Comparison of ENCODE assay signal across 8 cellular contexts in the genomic region with DNA sequence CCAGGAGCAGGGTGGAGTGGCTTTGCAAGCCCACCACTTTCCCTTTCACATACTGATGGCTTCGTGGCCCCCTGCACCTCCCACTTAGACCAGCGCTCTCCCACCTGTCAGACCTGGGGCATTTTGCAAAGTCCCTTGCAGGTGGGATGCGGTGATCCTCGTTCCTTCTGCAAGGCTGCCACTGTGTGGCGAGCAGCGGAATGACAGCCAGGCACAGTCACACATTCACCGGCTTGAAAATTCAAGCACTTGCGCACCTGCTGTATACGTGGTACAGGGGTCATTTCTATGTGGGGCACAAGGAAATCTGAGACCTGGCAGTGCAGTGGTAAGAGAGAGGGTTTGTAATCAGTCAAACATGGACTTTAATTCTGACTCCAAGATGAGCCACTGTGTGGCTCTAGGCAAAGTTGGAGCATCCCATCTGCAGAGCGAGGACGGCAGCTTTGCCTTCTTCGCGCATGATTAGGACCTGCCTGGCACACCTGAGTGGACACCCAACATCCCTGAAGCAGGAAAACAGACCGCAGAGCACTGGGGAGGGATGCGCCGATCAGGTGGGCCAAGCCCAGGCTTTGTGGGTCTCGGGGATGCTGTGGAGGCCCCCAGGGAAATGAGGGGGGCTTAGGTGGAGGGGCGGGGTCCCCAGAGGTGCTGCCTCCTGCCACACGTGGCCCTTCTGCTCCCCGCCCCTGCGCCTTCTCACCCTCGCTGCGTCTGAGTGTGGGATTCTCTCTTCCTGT. TPM values are rescaled to one million over a fixed set of nuclear protein-coding genes. Genes with fewer than 3 reads are reported as not detected.
A peak's percentile ranks its signal among the peaks of the same experiment; 100 is the strongest.
DNase-seq lines count a peak whose midpoint lies in the region; ATAC-seq and TF ChIP-seq lines count a peak whose summit lies in the region.

No MANE protein-coding gene starts in this region.

- peaks cover 0 to 46% (median 5%) of the 10 kb centered on the region in 4 donors for H3K27me3 ChIP-seq in esophagus muscularis mucosa
- H3K27me3 ChIP-seq in tibial nerve = peaks cover 0 to 7% of the 10 kb centered on the region in 2 donors

- H3K4me1 ChIP-seq in esophagus muscularis mucosa (no peaks in the 10 kb centered on the region), tibial nerve (no peaks in the 10 kb centered on the region)

- H3K27me3 Mint-ChIP-seq in neural crest cell (ENCODE audit: low read depth) = peaks cover 59% of the 10 kb centered on the region

- H3K36me3 Mint-ChIP-seq in neural crest cell (ENCODE audit: low read depth) = peaks cover 5% of the 10 kb centered on the region

- H3K9me3 Mint-ChIP-seq in neural crest cell = peaks cover 3% of the 10 kb centered on the region

- no peak overlapping the region for H3K27ac Mint-ChIP-seq in neural crest cell (ENCODE audit: unreplicated experiment)

- peaks cover 0 to 5% (median 5%) of the 10 kb centered on the region in 4 donors for H3K9me3 ChIP-seq in esophagus muscularis mucosa
- H3K9me3 ChIP-seq in tibial nerve = peaks cover 0 to 20% (median 2%) of the 10 kb centered on the region in 4 donors

- intact Hi-C loops in esophagus muscularis mucosa (cut with DNase I) = no loop called here

- H3K4me3 ChIP-seq in esophagus muscularis mucosa (no peak overlapping the region), tibial nerve (no peak overlapping the region)

- 22% methylated on average over 19 of the region's 23 CpGs for WGBS in esophagus muscularis mucosa
- WGBS in tibial nerve, 2 donors = 24 to 28% methylated on average over 22 to 23 of the region's 23 CpGs

- peak; percentile 81 to 95 (median 81) for TF ChIP-seq CTCF in esophagus muscularis mucosa (IDR thresholded peaks at IDR 0.05)
- TF ChIP-seq CTCF in neural crest cell (conservative IDR thresholded peaks at IDR 0.05) = peak; percentile 96
- TF ChIP-seq CTCF in tibial nerve (IDR thresholded peaks at IDR 0.05) = peak; percentile 77 to 82 (median 80)

- H3K4me3 Mint-ChIP-seq in neural crest cell = no peak overlapping the region

- peaks cover 4% of the 10 kb centered on the region for H3K4me1 Mint-ChIP-seq in neural crest cell

- no peak for ATAC-seq in GM18867 (IDR thresholded peaks at IDR 0.05; ENCODE audit: unreplicated experiment)

- H3K36me3 ChIP-seq in esophagus muscularis mucosa = no peaks in the 10 kb centered on the region
- H3K36me3 ChIP-seq in tibial nerve = peaks cover 0 to 11% (median 0%) of the 10 kb centered on the region in 3 donors

- peak; percentile 79 for DNase-seq in AG20443 (ENCODE audit: low spot score)
- peak; percentile 53 for DNase-seq in GM19238 (ENCODE audit: insufficient read length, low spot score)
- peak; percentile 56 for DNase-seq in NCI-H345 treated with DMSO at 0.1 percent for 48 hours (lab: John Stamatoyannopoulos, UW; ENCODE audit: unreplicated experiment)
- peak; percentile 80 for DNase-seq in activated CD8-positive, alpha-beta memory T cell treated with anti-CD3 and anti-CD28 coated beads, Interleukin-2, amount 50 U/mL, for 48 hours
- no peak for DNase-seq in esophagus muscularis mucosa (ENCODE audit: extremely low spot score)
- peak; percentile 53 for DNase-seq in neural crest cell (ENCODE audit: low read depth, low spot score)
- peak in 1 of 2 donors; percentile 40 for DNase-seq in tibial nerve (ENCODE audit: low spot score in 2 of 2)

- no peak overlapping the region for H3K27ac ChIP-seq in esophagus muscularis mucosa (replicated peaks in 1 of 4)
- H3K27ac ChIP-seq in tibial nerve = no peak overlapping the region

- no peak for TF ChIP-seq POLR2A in esophagus muscularis mucosa (IDR thresholded peaks at IDR 0.05; ENCODE audit: low read depth)
- no peak for TF ChIP-seq POLR2A in tibial nerve (IDR thresholded peaks at IDR 0.05)

- no peak for TF ChIP-seq EP300 in esophagus muscularis mucosa (IDR thresholded peaks at IDR 0.05)
- no peak for TF ChIP-seq EP300 in tibial nerve (IDR thresholded peaks at IDR 0.05)

RNA-seq across cellular contexts. Expression of a gene that starts 53.0 kb away (rescaled TPM):
- total RNA-seq in esophagus muscularis mucosa (10 to 100 TPM in 3 of 4 donors, 1 to 10 TPM in 1; 8.6 to 17.2 (median 11.4) TPM), neural crest cell (6.6 and 6.7 TPM in 2 replicates), tibial nerve (10 to 100 TPM in 3 of 4 donors, 1 to 10 TPM in 1; 9.3 to 14.1 (median 11.6) TPM)
